ENCODE assay signal across 2 cellular contexts in genomic region chr20:1707588-1708449, GRCh38.
TF ChIP-seq lines count a peak whose summit lies in the region.

No MANE protein-coding gene starts in this region.

TF ChIP-seq in K562, 482 proteins besides CTCF, POLR2A, EP300 and RAD21 (continued from another document):
- no peak for TF ChIP-seq SAFB2 (IDR thresholded peaks at IDR 0.05; ENCODE audit: borderline replicate concordance, low read depth, low read length, severe bottlenecking)

TF ChIP-seq in WTC11, 78 proteins besides CTCF, POLR2A, EP300 and RAD21 (continued from another document):
- TF ChIP-seq PRDM15 (CRISPR knock-in tag; IDR thresholded peaks at IDR 0.05), result no peak
- TF ChIP-seq ZNF532 (CRISPR knock-in tag; IDR thresholded peaks at IDR 0.05; ENCODE audit: borderline replicate concordance), result no peak
- TF ChIP-seq, protein P1, sequence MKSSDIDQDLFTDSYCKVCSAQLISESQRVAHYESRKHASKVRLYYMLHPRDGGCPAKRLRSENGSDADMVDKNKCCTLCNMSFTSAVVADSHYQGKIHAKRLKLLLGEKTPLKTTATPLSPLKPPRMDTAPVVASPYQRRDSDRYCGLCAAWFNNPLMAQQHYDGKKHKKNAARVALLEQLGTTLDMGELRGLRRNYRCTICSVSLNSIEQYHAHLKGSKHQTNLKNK (CRISPR knock-in tag; IDR thresholded peaks at IDR 0.05), result no peak
- no peak for TF ChIP-seq ESRRA (CRISPR knock-in tag; IDR thresholded peaks at IDR 0.05; ENCODE audit: borderline replicate concordance)
- TF ChIP-seq ZNF396 (CRISPR knock-in tag; IDR thresholded peaks at IDR 0.05; ENCODE audit: borderline replicate concordance), result no peak
- TF ChIP-seq E2F1 (CRISPR knock-in tag; IDR thresholded peaks at IDR 0.05), result no peak
